In the genomic region with DNA sequence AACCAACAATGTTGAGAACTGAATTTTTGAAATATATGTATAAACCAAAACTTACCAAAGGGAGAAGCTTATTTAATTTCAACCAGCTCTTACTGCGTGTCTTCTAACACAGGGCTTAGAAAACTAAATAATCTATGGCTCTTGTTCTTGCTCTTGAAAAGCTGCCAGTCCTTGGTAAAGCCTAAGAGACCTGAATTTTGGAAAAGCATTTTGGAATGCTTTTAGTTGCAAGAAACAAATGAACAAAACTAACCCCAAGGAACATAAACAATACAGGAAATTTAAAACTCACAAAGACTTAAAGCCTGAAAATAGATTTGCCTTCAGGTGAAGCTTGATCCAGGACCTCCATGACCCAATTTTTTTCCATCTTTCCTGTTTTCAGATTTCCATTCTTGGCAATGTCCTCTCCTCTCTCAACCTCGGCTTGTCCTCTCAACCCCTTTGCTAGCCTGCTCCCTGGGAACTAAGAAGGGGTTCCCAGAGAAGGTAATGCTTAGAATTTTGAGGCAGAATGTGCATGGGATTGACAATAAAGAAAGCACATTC, we compare ENCODE assay signal across 21 cellular contexts.
"Had no signal": no experiment of that assay in that cellular context is flagged by ENCODE, and none has a peak within 500 bp of the region (broad histone marks: within the 10 kb centered on the region; RNA-seq: fewer than 3 reads in every experiment).

No MANE protein-coding gene starts in this region.

- H3K27ac ChIP-seq: body of pancreas, left lung, tibial artery had no signal

- H3K9me3 ChIP-seq: body of pancreas, gastrocnemius medialis, left lung, sigmoid colon, tibial artery had no signal

- DNase-seq: activated CD4-positive, CD25-positive, alpha-beta regulatory T cell treated with anti-CD3 and anti-CD28 coated beads, Interleukin-2, amount 50 U/mL, for 72 hours; activated naive CD4-positive, alpha-beta T cell treated with anti-CD3 and anti-CD28 coated beads, Interleukin-2, amount 50 U/mL, for 16 hours; activated naive CD8-positive, alpha-beta T cell treated with anti-CD3 and anti-CD28 coated beads, Interleukin-2, amount 50 U/mL, for 24 hours; activated T-cell treated with anti-CD3 and anti-CD28 coated beads, Interleukin-2, amount 50 U/mL, for 4 hours; body of pancreas; effector memory CD4-positive, alpha-beta T cell; gastrocnemius medialis; hippocampal formation; kidney glomerular epithelial cell; left lung; naive B cell; occipital lobe; sigmoid colon; stimulated activated CD4-positive, alpha-beta T cell treated with anti-CD3 and anti-CD28 coated beads, Interleukin-15, amount 100 ng/mL, for 24 hours; stimulated activated naive B cell treated with anti-CD40 and anti-IgM and Interleukin-4, amounts not matched to agents 10 μg/mL and 1 μg/mL and 100 μg/mL, for 72 hours; SW 1271; T-helper 2 cell; tibial artery had no signal

- H3K4me1 ChIP-seq: gastrocnemius medialis, left lung had no signal

- H3K4me2 ChIP-seq: smooth muscle cell had no signal

- H3K36me3 ChIP-seq: gastrocnemius medialis, left lung, sigmoid colon, tibial artery had no signal

- ATAC-seq: activated naive CD8-positive, alpha-beta T cell treated with anti-CD3 and anti-CD28 coated beads, Interleukin-2, amount 50 U/mL, for 24 hours; activated T-cell treated with anti-CD3 and anti-CD28 coated beads, Interleukin-2, amount 50 U/mL, for 4 hours; body of pancreas; esophagus mucosa; gastrocnemius medialis; left lung; stimulated activated naive B cell treated with anti-CD40 and anti-IgM and Interleukin-4, amounts not matched to agents 10 μg/mL and 1 μg/mL and 100 μg/mL, for 72 hours had no signal

- H3K4me3 ChIP-seq: body of pancreas, gastrocnemius medialis, left lung, lung, smooth muscle cell, tibial artery had no signal

- H3K27me3 ChIP-seq: body of pancreas, gastrocnemius medialis, left lung, sigmoid colon, tibial artery had no signal
